ENCODE assay signal across 8 cellular contexts in genomic region chr5:131536211-131536826, GRCh38.
DNase-seq lines count a peak whose midpoint lies in the region; ATAC-seq and TF ChIP-seq lines count a peak whose summit lies in the region.

No MANE protein-coding gene starts in this region.

- H3K36me3 ChIP-seq in prostate gland, result no peaks in the 10 kb centered on the region
- no peaks in the 10 kb centered on the region for H3K36me3 ChIP-seq in osteoblast (ENCODE audit: insufficient read depth, low read length)

- peak overlapping the region; percentile 47 for H3K4me3 Mint-ChIP-seq in activated B cell treated with CpG ODN at 0.5 μM for 24 hours

- H3K27me3 ChIP-seq in prostate gland (replicated peaks; ENCODE audit: insufficient read depth) (no peaks in the 10 kb centered on the region), osteoblast (ENCODE audit: insufficient read depth, low read length) (no peaks in the 10 kb centered on the region)

- no peaks in the 10 kb centered on the region for H3K27me3 Mint-ChIP-seq in activated B cell treated with CpG ODN at 0.5 μM for 24 hours

- in situ Hi-C loops in KBM-7 (cut with MboI; ENCODE audit: low pct_unique_long_range_greater_than_20kb, low sequenced_read_pairs), result no loop called here

- 75% methylated on average over 6 of the region's 6 CpGs for WGBS in prostate gland

- H3K4me2 ChIP-seq in osteoblast (ENCODE audit: insufficient read depth, low read length), result no peak overlapping the region

- H3K27ac Mint-ChIP-seq in activated B cell treated with CpG ODN at 0.5 μM for 24 hours, result peak overlapping the region; percentile 81

- H3K4me3 ChIP-seq in prostate gland (no peak overlapping the region), osteoblast (ENCODE audit: insufficient read depth, low read length) (no peak overlapping the region)

- DNase-seq in KBM-7 (peak; percentile 94), activated B cell treated with CpG ODN at 0.5 μM for 24 hours (no peak), midbrain (lab: John Stamatoyannopoulos, UW) (peak; percentile 21), prostate gland (ENCODE audit: low spot score) (no peak), RWPE1 (ENCODE audit: low spot score) (no peak), osteoblast (ENCODE audit: insufficient read length, low spot score, missing footprints) (no peak)

- TF ChIP-seq CTCF in activated B cell treated with CpG ODN at 0.5 μM for 24 hours (IDR thresholded peaks at IDR 0.05) (no peak), prostate gland (IDR thresholded peaks at IDR 0.05) (no peak), RWPE1 (conservative IDR thresholded peaks at IDR 0.05; ENCODE audit: low read depth) (no peak), osteoblast (IDR thresholded peaks at IDR 0.05; ENCODE audit: extremely low read depth, low read depth, low read length) (no peak)

- no peaks in the 10 kb centered on the region for H3K79me2 ChIP-seq in osteoblast (ENCODE audit: insufficient read depth, low read length)

- CTCF ChIA-PET in activated B cell treated with CpG ODN at 0.5 μM for 24 hours (lab: Charles Lee), result no interaction called here
- CTCF ChIA-PET in RWPE1 (lab: Yijun Ruan, JAX), result interaction anchor here (1.0 kb wide), 1 partner anchor 74 kb away, joined by 5 read pairs; no protein-coding TSS in a partner anchor

- no peaks in the 10 kb centered on the region for H3K9me3 ChIP-seq in prostate gland
- H3K9me3 ChIP-seq in osteoblast (ENCODE audit: low read depth, low read length), result no peaks in the 10 kb centered on the region

- peak; percentile 91 for ATAC-seq in GM18505 (IDR thresholded peaks at IDR 0.05; ENCODE audit: unreplicated experiment)
- ATAC-seq in GM21619 (IDR thresholded peaks at IDR 0.05; ENCODE audit: unreplicated experiment), result peak; percentile 93
- ATAC-seq in activated B cell treated with CpG ODN at 0.5 μM for 24 hours (ENCODE audit: low read depth), result peak; percentile 84

- H3K27ac ChIP-seq in prostate gland (no peak overlapping the region), RWPE1 (no peak overlapping the region), osteoblast (ENCODE audit: low read depth, low read length) (no peak overlapping the region)

- POLR2A ChIA-PET in activated B cell treated with CpG ODN at 0.5 μM for 24 hours (lab: Charles Lee), result interaction anchor here (0.6 kb wide), 1 partner anchor 10 kb away, joined by 4 read pairs; no protein-coding TSS in a partner anchor
- POLR2A ChIA-PET in RWPE1 (lab: Yijun Ruan, JAX; ENCODE audit: low non-redundant PET), result interaction anchor here (0.5 kb wide), 1 partner anchor 11 kb away, joined by 6 read pairs; no protein-coding TSS in a partner anchor

- H3K4me1 ChIP-seq in prostate gland (replicated peaks) (no peaks in the 10 kb centered on the region), osteoblast (ENCODE audit: insufficient read depth, low read length) (peaks cover 22% of the 10 kb centered on the region)

- TF ChIP-seq POLR2A in GM18505 (IDR thresholded peaks at IDR 0.05; ENCODE audit: borderline replicate concordance, extremely low read depth, insufficient read depth, insufficient read length) (no peak), prostate gland (IDR thresholded peaks at IDR 0.05) (no peak)

- H3K4me1 Mint-ChIP-seq in activated B cell treated with CpG ODN at 0.5 μM for 24 hours, result peaks cover 46% of the 10 kb centered on the region

- H3K36me3 Mint-ChIP-seq in activated B cell treated with CpG ODN at 0.5 μM for 24 hours (ENCODE audit: low read depth), result peaks cover 29% of the 10 kb centered on the region

- no peaks in the 10 kb centered on the region for H4K20me1 ChIP-seq in osteoblast (ENCODE audit: insufficient read depth, low read length)

- intact Hi-C loops in activated B cell treated with CpG ODN at 0.5 μM for 24 hours (cut with micrococcal nuclease) (loop anchor here (1.0 to 2.0 kb wide), 5 partner anchors 10 to 260 kb away; partner anchors contain the start of genes FNIP1 and RAPGEF6), prostate gland (cut with DNase I) (no loop called here)

- H3K9me3 Mint-ChIP-seq in activated B cell treated with CpG ODN at 0.5 μM for 24 hours, result no peaks in the 10 kb centered on the region

- H2AFZ ChIP-seq in osteoblast (ENCODE audit: low read length), result no peak overlapping the region

Comparison
In these comparisons a context has a peak if more than half of its experiments do, and no peak if none do; other contexts are left out.
1. DNase-seq: peak in KBM-7 (single experiment) and midbrain (single experiment); none in activated B cell treated with CpG ODN at 0.5 μM for 24 hours (single experiment), prostate gland (single experiment), RWPE1 (single experiment) and osteoblast (single experiment).
2. Peak in every context shown above with its lines, with median percentiles within 50 percentile points of each other: ATAC-seq.